ENCODE assay signal across 11 cellular contexts in genomic region chr4:39732728-39733127, GRCh38. TPM values are rescaled to one million over a fixed set of nuclear protein-coding genes. Genes with fewer than 3 reads are reported as not detected.
A peak's percentile ranks its signal among the peaks of the same experiment; 100 is the strongest.
DNase-seq lines count a peak whose midpoint lies in the region; ATAC-seq and TF ChIP-seq lines count a peak whose summit lies in the region.
"Had no signal": no experiment of that assay in that cellular context is flagged by ENCODE, and none has a peak within 500 bp of the region (broad histone marks: within the 10 kb centered on the region; RNA-seq: fewer than 3 reads in every experiment).

No MANE protein-coding gene starts in this region.

- H3K4me3 Mint-ChIP-seq in activated naive CD4-positive, alpha-beta T cell treated with anti-CD3 and anti-CD28 coated beads, Interleukin-2, amount 50 U/mL, for 24 hours, result no peak overlapping the region

- peak overlapping the region; percentile 23 for H3K27ac Mint-ChIP-seq in activated naive CD4-positive, alpha-beta T cell treated with anti-CD3 and anti-CD28 coated beads, Interleukin-2, amount 50 U/mL, for 24 hours

- H3K4me1 ChIP-seq in RWPE2 (ENCODE audit: insufficient read depth, poor library complexity, severe bottlenecking) (peaks cover 27% of the 10 kb centered on the region), suprapubic skin (peaks cover 3% of the 10 kb centered on the region), thyroid gland (peaks cover 10 to 12% of the 10 kb centered on the region in 2 donors)

- intact Hi-C loops in thyroid gland (cut with DNase I), result no loop called here

- H3K36me3 ChIP-seq in RWPE2 (ENCODE audit: low read depth) (peaks cover 33% of the 10 kb centered on the region), suprapubic skin (no peaks in the 10 kb centered on the region), thyroid gland (no peaks in the 10 kb centered on the region)
- H3K36me3 ChIP-seq: vagina had no signal

- no peak for TF ChIP-seq CTCF in RWPE2 (IDR thresholded peaks at IDR 0.05; ENCODE audit: poor library complexity, severe bottlenecking)
- no peak for TF ChIP-seq CTCF in fibroblast of the aortic adventitia (IDR thresholded peaks at IDR 0.05; ENCODE audit: insufficient read depth, low read length)
- TF ChIP-seq CTCF in suprapubic skin (IDR thresholded peaks at IDR 0.05), result no peak
- no peak for TF ChIP-seq CTCF in thyroid gland (IDR thresholded peaks at IDR 0.05)

- 83% methylated on average over 3 of the region's 3 CpGs for WGBS in suprapubic skin
- WGBS in thyroid gland, 2 donors, result 89 to 92% methylated on average over 3 of the region's 3 CpGs

- ATAC-seq in RWPE2 (ENCODE audit: low read depth), result peak; percentile 97

- H3K4me3 ChIP-seq in RWPE2 (ENCODE audit: severe bottlenecking) (no peak overlapping the region), fibroblast of the aortic adventitia (ENCODE audit: low read depth, low read length) (no peak overlapping the region), suprapubic skin (no peak overlapping the region), thyroid gland (replicated peaks in 1 of 3) (no peak overlapping the region)
- H3K4me3 ChIP-seq: vagina had no signal

- TF ChIP-seq EP300 in suprapubic skin (IDR thresholded peaks at IDR 0.05), result no peak

- no peaks in the 10 kb centered on the region for H3K9me3 ChIP-seq in RWPE2 (ENCODE audit: severe bottlenecking)
- no peaks in the 10 kb centered on the region for H3K9me3 ChIP-seq in suprapubic skin
- no peaks in the 10 kb centered on the region for H3K9me3 ChIP-seq in thyroid gland
- H3K9me3 ChIP-seq: vagina had no signal

- TF ChIP-seq POLR2A in suprapubic skin (IDR thresholded peaks at IDR 0.05) (no peak), thyroid gland (IDR thresholded peaks at IDR 0.05) (no peak)

- H3K27me3 ChIP-seq in RWPE2 (ENCODE audit: insufficient read depth, poor library complexity, severe bottlenecking) (no peaks in the 10 kb centered on the region), suprapubic skin (no peaks in the 10 kb centered on the region), thyroid gland (no peaks in the 10 kb centered on the region)
- H3K27me3 ChIP-seq: vagina had no signal

- no peak for DNase-seq in activated naive CD4-positive, alpha-beta T cell treated with Interleukin-2 at 50 U/mL for 16 hours
- DNase-seq in RWPE2 (ENCODE audit: low spot score) (no peak), fibroblast of the aortic adventitia (ENCODE audit: low read depth) (peak; percentile 75), GM19240 (ENCODE audit: insufficient read length, low spot score) (no peak), SIG-M5 (lab: John Stamatoyannopoulos, UW) (no peak), suprapubic skin (ENCODE audit: low spot score in 2 of 2) (no peak), thyroid gland (no peak)
- DNase-seq: CD4-positive, CD25-positive, alpha-beta regulatory T cell had no signal

- H3K27ac ChIP-seq in RWPE2 (ENCODE audit: poor library complexity, severe bottlenecking), result peak overlapping the region; percentile 62
- H3K27ac ChIP-seq in suprapubic skin, result no peak overlapping the region
- H3K27ac ChIP-seq in thyroid gland, result no peak overlapping the region
- H3K27ac ChIP-seq: vagina had no signal

- H3K27me3 Mint-ChIP-seq in activated naive CD4-positive, alpha-beta T cell treated with anti-CD3 and anti-CD28 coated beads, Interleukin-2, amount 50 U/mL, for 24 hours, result no peaks in the 10 kb centered on the region
- H3K27me3 Mint-ChIP-seq: CD4-positive, CD25-positive, alpha-beta regulatory T cell had no signal

- H3K9me3 Mint-ChIP-seq in activated naive CD4-positive, alpha-beta T cell treated with anti-CD3 and anti-CD28 coated beads, Interleukin-2, amount 50 U/mL, for 24 hours, result no peaks in the 10 kb centered on the region
- H3K9me3 Mint-ChIP-seq: activated naive CD4-positive, alpha-beta T cell treated with anti-CD3 and anti-CD28 coated beads, Interleukin-2, amount 50 U/mL, for 72 hours; CD4-positive, CD25-positive, alpha-beta regulatory T cell had no signal

- peaks cover 30% of the 10 kb centered on the region for H3K4me1 Mint-ChIP-seq in activated naive CD4-positive, alpha-beta T cell treated with anti-CD3 and anti-CD28 coated beads, Interleukin-2, amount 50 U/mL, for 24 hours

- peaks cover 2% of the 10 kb centered on the region for H3K36me3 Mint-ChIP-seq in activated naive CD4-positive, alpha-beta T cell treated with anti-CD3 and anti-CD28 coated beads, Interleukin-2, amount 50 U/mL, for 24 hours
- H3K36me3 Mint-ChIP-seq: activated naive CD4-positive, alpha-beta T cell treated with anti-CD3 and anti-CD28 coated beads, Interleukin-2, amount 50 U/mL, for 72 hours had no signal

RNA-seq across cellular contexts. Expression of gene UBE2K, which starts 34.8 kb away (rescaled TPM):
- total RNA-seq in fibroblast of the aortic adventitia (ENCODE audit: low replicate concordance) (22.7 and 27.7 TPM in 2 replicates), suprapubic skin (10 to 100 TPM; 23.0 to 37.2 (median 31.8) TPM), thyroid gland (10 to 100 TPM; 27.1 to 48.5 (median 32.3) TPM)
